Comparison of ENCODE assay signal across 8 cellular contexts in genomic region chr19:8158411-8159074, GRCh38. TPM values are rescaled to one million over a fixed set of nuclear protein-coding genes. Genes with fewer than 3 reads are reported as not detected.
DNase-seq lines count a peak whose midpoint lies in the region; ATAC-seq and TF ChIP-seq lines count a peak whose summit lies in the region.

No MANE protein-coding gene starts in this region.

- no peak overlapping the region for H3K27ac ChIP-seq in CD4-positive, alpha-beta memory T cell (ENCODE audit: low read depth, low read length)

- intact Hi-C loops in CD4-positive, alpha-beta memory T cell (cut with micrococcal nuclease): loop anchor here (1.0 to 10.0 kb wide), 4 partner anchors 95 to 214 kb away; partner anchors contain the start of genes NDUFA7, RPS28 and TIMM44
- intact Hi-C loops in activated CD4-positive, alpha-beta memory T cell treated with anti-CD3 and anti-CD28 coated beads for 36 hours (cut with micrococcal nuclease): loop anchor here (1.0 to 5.0 kb wide), 3 partner anchors 36 to 109 kb away; no protein-coding TSS in a partner anchor

- DNase-seq in CD4-positive, alpha-beta memory T cell: peak; percentile 57 to 70 (median 67)
- DNase-seq in HEK293T (ENCODE audit: extremely low spot score) (peak; percentile 75), NCI-H526 (lab: John Stamatoyannopoulos, UW) (peak; percentile 46 to 76), erythroblast (lab: John Stamatoyannopoulos, UW) (peak; percentile 74 to 77), myocyte (ENCODE audit: low read depth) (peak; percentile 74), type B pancreatic cell (ENCODE audit: extremely low spot score, unreplicated experiment) (no peak)
- peak; percentile 40 for DNase-seq in activated CD4-positive, alpha-beta memory T cell treated with anti-CD3 and anti-CD28 coated beads for 36 hours

- H3K4me3 ChIP-seq in CD4-positive, alpha-beta memory T cell (ENCODE audit: low read length in 2 of 2): no peak overlapping the region

- no peaks in the 10 kb centered on the region for H3K9me3 Mint-ChIP-seq in CD4-positive, alpha-beta memory T cell
- H3K9me3 Mint-ChIP-seq in activated CD4-positive, alpha-beta memory T cell treated with anti-CD3 and anti-CD28 coated beads for 36 hours: no peaks in the 10 kb centered on the region
- H3K9me3 Mint-ChIP-seq in type B pancreatic cell: no peaks in the 10 kb centered on the region

- TF ChIP-seq CTCF in type B pancreatic cell (conservative IDR thresholded peaks at IDR 0.05): peak; percentile 86

- H3K36me3 Mint-ChIP-seq in CD4-positive, alpha-beta memory T cell: no peaks in the 10 kb centered on the region
- no peaks in the 10 kb centered on the region for H3K36me3 Mint-ChIP-seq in activated CD4-positive, alpha-beta memory T cell treated with anti-CD3 and anti-CD28 coated beads for 36 hours
- H3K36me3 Mint-ChIP-seq in type B pancreatic cell: no peaks in the 10 kb centered on the region

- peak overlapping the region in 1 of 7 donors; percentile 87 for H3K27ac Mint-ChIP-seq in CD4-positive, alpha-beta memory T cell
- no peak overlapping the region for H3K27ac Mint-ChIP-seq in activated CD4-positive, alpha-beta memory T cell treated with anti-CD3 and anti-CD28 coated beads for 36 hours
- no peak overlapping the region for H3K27ac Mint-ChIP-seq in type B pancreatic cell

- no peak overlapping the region for H3K4me3 Mint-ChIP-seq in CD4-positive, alpha-beta memory T cell
- H3K4me3 Mint-ChIP-seq in activated CD4-positive, alpha-beta memory T cell treated with anti-CD3 and anti-CD28 coated beads for 36 hours: no peak overlapping the region
- H3K4me3 Mint-ChIP-seq in type B pancreatic cell: no peak overlapping the region

- TF ChIP-seq POLR2A in erythroblast (IDR thresholded peaks at IDR 0.05; ENCODE audit: low read length): no peak

- peaks cover 11 to 12% of the 10 kb centered on the region in 2 donors for H3K27me3 Mint-ChIP-seq in CD4-positive, alpha-beta memory T cell
- H3K27me3 Mint-ChIP-seq in activated CD4-positive, alpha-beta memory T cell treated with anti-CD3 and anti-CD28 coated beads for 36 hours: peaks cover 17% of the 10 kb centered on the region
- H3K27me3 Mint-ChIP-seq in type B pancreatic cell: peaks cover 3% of the 10 kb centered on the region

- ATAC-seq in HG03342 (IDR thresholded peaks at IDR 0.05; ENCODE audit: unreplicated experiment): no peak

- H3K9me3 ChIP-seq in CD4-positive, alpha-beta memory T cell (ENCODE audit: control insufficient read depth in 1 of 2, low read length in 2 of 2): no peaks in the 10 kb centered on the region

- no peaks in the 10 kb centered on the region for H3K36me3 ChIP-seq in CD4-positive, alpha-beta memory T cell (ENCODE audit: insufficient read depth, low read length)

- peaks cover 4 to 6% (median 4%) of the 10 kb centered on the region in 4 donors for H3K4me1 Mint-ChIP-seq in CD4-positive, alpha-beta memory T cell
- H3K4me1 Mint-ChIP-seq in activated CD4-positive, alpha-beta memory T cell treated with anti-CD3 and anti-CD28 coated beads for 36 hours (ENCODE audit: low read depth): peaks cover 4% of the 10 kb centered on the region
- peaks cover 17% of the 10 kb centered on the region for H3K4me1 Mint-ChIP-seq in type B pancreatic cell (ENCODE audit: unreplicated experiment)

- H3K27me3 ChIP-seq in CD4-positive, alpha-beta memory T cell (ENCODE audit: insufficient read depth, low read length): no peaks in the 10 kb centered on the region

- no peaks in the 10 kb centered on the region for H3K4me1 ChIP-seq in CD4-positive, alpha-beta memory T cell (ENCODE audit: insufficient read depth, low read length)

- CTCF ChIA-PET in CD4-positive, alpha-beta memory T cell (lab: Charles Lee; ENCODE audit: partially characterized antibody): interaction anchor here (0.8 to 2.3 kb wide), 10 partner anchors 21 to 215 kb away, joined by 3 to 26 read pairs (median 4); partner anchors contain the start of genes CERS4 and TIMM44
- CTCF ChIA-PET in HEK293T (lab: Yijun Ruan, JAX): interaction anchor here (0.6 to 1.1 kb wide), 7 partner anchors 13 to 95 kb away, joined by 3 to 7 read pairs (median 4); no protein-coding TSS in a partner anchor
- CTCF ChIA-PET in activated CD4-positive, alpha-beta memory T cell treated with anti-CD3 and anti-CD28 coated beads for 36 hours (lab: Charles Lee): interaction anchor here (0.6 to 1.3 kb wide), 17 partner anchors 9 to 144 kb away, joined by 3 to 29 read pairs (median 3); no protein-coding TSS in a partner anchor

- POLR2A ChIA-PET in CD4-positive, alpha-beta memory T cell (lab: Charles Lee; ENCODE audit: partially characterized antibody): interaction anchor here (0.8 to 1.3 kb wide), 2 partner anchors 37 to 80 kb away, joined by 3 to 4 read pairs; no protein-coding TSS in a partner anchor
- POLR2A ChIA-PET in HEK293T (lab: Yijun Ruan, JAX): interaction anchor here (0.9 to 1.0 kb wide), 2 partner anchors 95 to 153 kb away, joined by 3 read pairs; partner anchors contain the start of gene ELAVL1
- POLR2A ChIA-PET in activated CD4-positive, alpha-beta memory T cell treated with anti-CD3 and anti-CD28 coated beads for 36 hours (lab: Charles Lee): interaction anchor here (0.6 to 1.0 kb wide), 2 partner anchors 113 to 215 kb away, joined by 3 to 4 read pairs; partner anchors contain the start of gene TIMM44

TF ChIP-seq in HEK293T, 16 proteins besides CTCF, POLR2A, EP300 and RAD21:
- TF ChIP-seq FOXK2 (IDR thresholded peaks at IDR 0.05) (no peak), ZNF384 (IDR thresholded peaks at IDR 0.05) (no peak), PKNOX1 (IDR thresholded peaks at IDR 0.05) (no peak), ARNT (IDR thresholded peaks at IDR 0.05) (no peak), LEF1 (IDR thresholded peaks at IDR 0.05; ENCODE audit: borderline replicate concordance) (no peak), FOXA1 (IDR thresholded peaks at IDR 0.05) (no peak), TARDBP (IDR thresholded peaks at IDR 0.05) (no peak), CTBP1 (IDR thresholded peaks at IDR 0.05; ENCODE audit: borderline replicate concordance) (no peak), L3MBTL2 (conservative IDR thresholded peaks at IDR 0.05) (no peak), BHLHE40 (IDR thresholded peaks at IDR 0.05; ENCODE audit: borderline replicate concordance) (no peak), ELF4 (IDR thresholded peaks at IDR 0.05) (no peak), HDGF (IDR thresholded peaks at IDR 0.05; ENCODE audit: borderline replicate concordance) (no peak)

RNA-seq across cellular contexts. Expression of gene FBN3, which starts 9.2 kb away (rescaled TPM):
- not detected for total RNA-seq in CD4-positive, alpha-beta memory T cell
- polyA plus RNA-seq in CD4-positive, alpha-beta memory T cell: not detected
- total RNA-seq in activated CD4-positive, alpha-beta memory T cell treated with anti-CD3 and anti-CD28 coated beads for 36 hours: not detected
- total RNA-seq in myocyte (not detected in 2 replicates), type B pancreatic cell (ENCODE audit: low replicate concordance) (18.0 and 63.7 TPM in 2 replicates)
- polyA plus RNA-seq in myocyte (2012): not detected

RNA-seq across cellular contexts. Expression of gene CERS4, which starts 50.6 kb away (rescaled TPM):
- 10 to 100 TPM; 29.2 to 30.6 TPM for total RNA-seq in CD4-positive, alpha-beta memory T cell
- 10 to 100 TPM; 11.3 to 15.4 TPM for polyA plus RNA-seq in CD4-positive, alpha-beta memory T cell
- 10 to 100 TPM; 24.3 to 25.1 TPM for total RNA-seq in activated CD4-positive, alpha-beta memory T cell treated with anti-CD3 and anti-CD28 coated beads for 36 hours
- total RNA-seq in myocyte (0.47 TPM in 1 of 2 replicates, not detected in the other), type B pancreatic cell (ENCODE audit: low replicate concordance) (52.8 and 56.3 TPM in 2 replicates)
- not detected for polyA plus RNA-seq in myocyte (2012)

Comparison
In these comparisons a context has a peak if more than half of its experiments do, and no peak if none do; other contexts are left out.
1. RNA of gene FBN3, which starts 9.2 kb away (total RNA-seq): 18.0 to 63.7 TPM in type B pancreatic cell; not detected in CD4-positive, alpha-beta memory T cell, not detected in activated CD4-positive, alpha-beta memory T cell treated with anti-CD3 and anti-CD28 coated beads for 36 hours and not detected in myocyte; every median in the first group is over 10 times any median in the second.
2. RNA of gene CERS4, which starts 50.6 kb away (total RNA-seq): 52.8 to 56.3 TPM in type B pancreatic cell, 29.2 to 30.6 TPM in CD4-positive, alpha-beta memory T cell and 24.3 to 25.1 TPM in activated CD4-positive, alpha-beta memory T cell treated with anti-CD3 and anti-CD28 coated beads for 36 hours; 0.47 TPM in myocyte; every median in the first group is over 10 times any median in the second.